1 cellular context compared by ENCODE assay signal in genomic region chr4:40205259-40206198, GRCh38.
TF ChIP-seq lines count a peak whose summit lies in the region.

No MANE protein-coding gene starts in this region.

TF ChIP-seq in K562, 482 proteins besides CTCF, POLR2A, EP300 and RAD21 (continued from another document):
- TF ChIP-seq SIX5 (IDR thresholded peaks at IDR 0.05; ENCODE audit: borderline replicate concordance in 1 of 2, insufficient read depth in 1 of 2, low read depth in 1 of 2, low read length in 2 of 2), result no peak
- TF ChIP-seq, protein P1, sequence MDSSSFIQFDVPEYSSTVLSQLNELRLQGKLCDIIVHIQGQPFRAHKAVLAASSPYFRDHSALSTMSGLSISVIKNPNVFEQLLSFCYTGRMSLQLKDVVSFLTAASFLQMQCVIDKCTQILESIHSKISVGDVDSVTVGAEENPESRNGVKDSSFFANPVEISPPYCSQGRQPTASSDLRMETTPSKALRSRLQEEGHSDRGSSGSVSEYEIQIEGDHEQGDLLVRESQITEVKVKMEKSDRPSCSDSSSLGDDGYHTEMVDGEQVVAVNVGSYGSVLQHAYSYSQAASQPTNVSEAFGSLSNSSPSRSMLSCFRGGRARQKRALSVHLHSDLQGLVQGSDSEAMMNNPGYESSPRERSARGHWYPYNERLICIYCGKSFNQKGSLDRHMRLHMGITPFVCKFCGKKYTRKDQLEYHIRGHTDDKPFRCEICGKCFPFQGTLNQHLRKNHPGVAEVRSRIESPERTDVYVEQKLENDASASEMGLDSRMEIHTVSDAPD (CRISPR knock-in tag; IDR thresholded peaks at IDR 0.05), result no peak
- TF ChIP-seq RBM39 (optimal IDR thresholded peaks at IDR 0.05; ENCODE audit: low read depth, low read length), result no peak
- TF ChIP-seq, protein P2, sequence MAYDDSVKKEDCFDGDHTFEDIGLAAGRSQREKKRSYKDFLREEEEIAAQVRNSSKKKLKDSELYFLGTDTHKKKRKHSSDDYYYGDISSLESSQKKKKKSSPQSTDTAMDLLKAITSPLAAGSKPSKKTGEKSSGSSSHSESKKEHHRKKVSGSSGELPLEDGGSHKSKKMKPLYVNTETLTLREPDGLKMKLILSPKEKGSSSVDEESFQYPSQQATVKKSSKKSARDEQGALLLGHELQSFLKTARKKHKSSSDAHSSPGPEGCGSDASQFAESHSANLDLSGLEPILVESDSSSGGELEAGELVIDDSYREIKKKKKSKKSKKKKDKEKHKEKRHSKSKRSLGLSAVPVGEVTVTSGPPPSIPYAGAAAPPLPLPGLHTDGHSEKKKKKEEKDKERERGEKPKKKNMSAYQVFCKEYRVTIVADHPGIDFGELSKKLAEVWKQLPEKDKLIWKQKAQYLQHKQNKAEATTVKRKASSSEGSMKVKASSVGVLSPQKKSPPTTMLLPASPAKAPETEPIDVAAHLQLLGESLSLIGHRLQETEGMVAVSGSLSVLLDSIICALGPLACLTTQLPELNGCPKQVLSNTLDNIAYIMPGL (CRISPR knock-in tag; IDR thresholded peaks at IDR 0.05), result no peak
- no peak for TF ChIP-seq C11orf30 (IDR thresholded peaks at IDR 0.05; ENCODE audit: low read depth)
- no peak for TF ChIP-seq CREBBP (IDR thresholded peaks at IDR 0.05; ENCODE audit: low read depth, low read length)
- TF ChIP-seq, protein P3, sequence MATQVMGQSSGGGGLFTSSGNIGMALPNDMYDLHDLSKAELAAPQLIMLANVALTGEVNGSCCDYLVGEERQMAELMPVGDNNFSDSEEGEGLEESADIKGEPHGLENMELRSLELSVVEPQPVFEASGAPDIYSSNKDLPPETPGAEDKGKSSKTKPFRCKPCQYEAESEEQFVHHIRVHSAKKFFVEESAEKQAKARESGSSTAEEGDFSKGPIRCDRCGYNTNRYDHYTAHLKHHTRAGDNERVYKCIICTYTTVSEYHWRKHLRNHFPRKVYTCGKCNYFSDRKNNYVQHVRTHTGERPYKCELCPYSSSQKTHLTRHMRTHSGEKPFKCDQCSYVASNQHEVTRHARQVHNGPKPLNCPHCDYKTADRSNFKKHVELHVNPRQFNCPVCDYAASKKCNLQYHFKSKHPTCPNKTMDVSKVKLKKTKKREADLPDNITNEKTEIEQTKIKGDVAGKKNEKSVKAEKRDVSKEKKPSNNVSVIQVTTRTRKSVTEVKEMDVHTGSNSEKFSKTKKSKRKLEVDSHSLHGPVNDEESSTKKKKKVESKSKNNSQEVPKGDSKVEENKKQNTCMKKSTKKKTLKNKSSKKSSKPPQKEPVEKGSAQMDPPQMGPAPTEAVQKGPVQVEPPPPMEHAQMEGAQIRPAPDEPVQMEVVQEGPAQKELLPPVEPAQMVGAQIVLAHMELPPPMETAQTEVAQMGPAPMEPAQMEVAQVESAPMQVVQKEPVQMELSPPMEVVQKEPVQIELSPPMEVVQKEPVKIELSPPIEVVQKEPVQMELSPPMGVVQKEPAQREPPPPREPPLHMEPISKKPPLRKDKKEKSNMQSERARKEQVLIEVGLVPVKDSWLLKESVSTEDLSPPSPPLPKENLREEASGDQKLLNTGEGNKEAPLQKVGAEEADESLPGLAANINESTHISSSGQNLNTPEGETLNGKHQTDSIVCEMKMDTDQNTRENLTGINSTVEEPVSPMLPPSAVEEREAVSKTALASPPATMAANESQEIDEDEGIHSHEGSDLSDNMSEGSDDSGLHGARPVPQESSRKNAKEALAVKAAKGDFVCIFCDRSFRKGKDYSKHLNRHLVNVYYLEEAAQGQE (CRISPR knock-in tag; IDR thresholded peaks at IDR 0.05; ENCODE audit: low read depth), result no peak
- no peak for TF ChIP-seq BRCA1 (IDR thresholded peaks at IDR 0.05)
- no peak for TF ChIP-seq BRCA1 (CRISPR knock-in tag; IDR thresholded peaks at IDR 0.05)
- peak; percentile 78 for TF ChIP-seq KLF16 (IDR thresholded peaks at IDR 0.05)
- no peak for TF ChIP-seq ZNF696 (CRISPR knock-in tag; conservative IDR thresholded peaks at IDR 0.05)
- TF ChIP-seq CREB1 (IDR thresholded peaks at IDR 0.05), result no peak
- TF ChIP-seq CREB1 (CRISPR knock-in tag; IDR thresholded peaks at IDR 0.05), result no peak; the same call in 1 of the 2 replicates
- no peak for TF ChIP-seq PRMT5 (CRISPR knock-in tag; IDR thresholded peaks at IDR 0.05)
- TF ChIP-seq DIDO1 (tag; IDR thresholded peaks at IDR 0.05; ENCODE audit: low read depth), result no peak; the same call in 1 of the 2 replicates
- no peak for TF ChIP-seq THAP7 (CRISPR knock-in tag; IDR thresholded peaks at IDR 0.05)
- 0 out of 2 replicates have a peak, but pooled peaks have one; percentile 5 for TF ChIP-seq ZNF780A (CRISPR knock-in tag; IDR thresholded peaks at IDR 0.05)
- TF ChIP-seq FOXK2 (conservative IDR thresholded peaks at IDR 0.05 in 1 of 2, IDR thresholded peaks at IDR 0.05 in 1 of 2; ENCODE audit: low read depth in 2 of 2), result no peak
- TF ChIP-seq NR3C1 (CRISPR knock-in tag; IDR thresholded peaks at IDR 0.05), result no peak
- TF ChIP-seq PTTG1 (tag; IDR thresholded peaks at IDR 0.05; ENCODE audit: low read depth), result no peak
- TF ChIP-seq POU5F1 (IDR thresholded peaks at IDR 0.05; ENCODE audit: borderline replicate concordance, low read depth, low read length, partially characterized antibody), result no peak
- no peak for TF ChIP-seq RB1 (IDR thresholded peaks at IDR 0.05; ENCODE audit: low read depth)
- TF ChIP-seq ILF3 (IDR thresholded peaks at IDR 0.05; ENCODE audit: borderline replicate concordance), result no peak
- TF ChIP-seq ZNF644 (tag; IDR thresholded peaks at IDR 0.05; ENCODE audit: low read depth), result no peak; the same call in 1 of the 2 replicates
- TF ChIP-seq, protein P4, sequence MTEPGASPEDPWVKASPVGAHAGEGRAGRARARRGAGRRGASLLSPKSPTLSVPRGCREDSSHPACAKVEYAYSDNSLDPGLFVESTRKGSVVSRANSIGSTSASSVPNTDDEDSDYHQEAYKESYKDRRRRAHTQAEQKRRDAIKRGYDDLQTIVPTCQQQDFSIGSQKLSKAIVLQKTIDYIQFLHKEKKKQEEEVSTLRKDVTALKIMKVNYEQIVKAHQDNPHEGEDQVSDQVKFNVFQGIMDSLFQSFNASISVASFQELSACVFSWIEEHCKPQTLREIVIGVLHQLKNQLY (CRISPR knock-in tag; conservative IDR thresholded peaks at IDR 0.05), result no peak
- no peak for TF ChIP-seq SMC3 (conservative IDR thresholded peaks at IDR 0.05; ENCODE audit: insufficient read depth, low read depth, low read length)
- TF ChIP-seq, protein P5, sequence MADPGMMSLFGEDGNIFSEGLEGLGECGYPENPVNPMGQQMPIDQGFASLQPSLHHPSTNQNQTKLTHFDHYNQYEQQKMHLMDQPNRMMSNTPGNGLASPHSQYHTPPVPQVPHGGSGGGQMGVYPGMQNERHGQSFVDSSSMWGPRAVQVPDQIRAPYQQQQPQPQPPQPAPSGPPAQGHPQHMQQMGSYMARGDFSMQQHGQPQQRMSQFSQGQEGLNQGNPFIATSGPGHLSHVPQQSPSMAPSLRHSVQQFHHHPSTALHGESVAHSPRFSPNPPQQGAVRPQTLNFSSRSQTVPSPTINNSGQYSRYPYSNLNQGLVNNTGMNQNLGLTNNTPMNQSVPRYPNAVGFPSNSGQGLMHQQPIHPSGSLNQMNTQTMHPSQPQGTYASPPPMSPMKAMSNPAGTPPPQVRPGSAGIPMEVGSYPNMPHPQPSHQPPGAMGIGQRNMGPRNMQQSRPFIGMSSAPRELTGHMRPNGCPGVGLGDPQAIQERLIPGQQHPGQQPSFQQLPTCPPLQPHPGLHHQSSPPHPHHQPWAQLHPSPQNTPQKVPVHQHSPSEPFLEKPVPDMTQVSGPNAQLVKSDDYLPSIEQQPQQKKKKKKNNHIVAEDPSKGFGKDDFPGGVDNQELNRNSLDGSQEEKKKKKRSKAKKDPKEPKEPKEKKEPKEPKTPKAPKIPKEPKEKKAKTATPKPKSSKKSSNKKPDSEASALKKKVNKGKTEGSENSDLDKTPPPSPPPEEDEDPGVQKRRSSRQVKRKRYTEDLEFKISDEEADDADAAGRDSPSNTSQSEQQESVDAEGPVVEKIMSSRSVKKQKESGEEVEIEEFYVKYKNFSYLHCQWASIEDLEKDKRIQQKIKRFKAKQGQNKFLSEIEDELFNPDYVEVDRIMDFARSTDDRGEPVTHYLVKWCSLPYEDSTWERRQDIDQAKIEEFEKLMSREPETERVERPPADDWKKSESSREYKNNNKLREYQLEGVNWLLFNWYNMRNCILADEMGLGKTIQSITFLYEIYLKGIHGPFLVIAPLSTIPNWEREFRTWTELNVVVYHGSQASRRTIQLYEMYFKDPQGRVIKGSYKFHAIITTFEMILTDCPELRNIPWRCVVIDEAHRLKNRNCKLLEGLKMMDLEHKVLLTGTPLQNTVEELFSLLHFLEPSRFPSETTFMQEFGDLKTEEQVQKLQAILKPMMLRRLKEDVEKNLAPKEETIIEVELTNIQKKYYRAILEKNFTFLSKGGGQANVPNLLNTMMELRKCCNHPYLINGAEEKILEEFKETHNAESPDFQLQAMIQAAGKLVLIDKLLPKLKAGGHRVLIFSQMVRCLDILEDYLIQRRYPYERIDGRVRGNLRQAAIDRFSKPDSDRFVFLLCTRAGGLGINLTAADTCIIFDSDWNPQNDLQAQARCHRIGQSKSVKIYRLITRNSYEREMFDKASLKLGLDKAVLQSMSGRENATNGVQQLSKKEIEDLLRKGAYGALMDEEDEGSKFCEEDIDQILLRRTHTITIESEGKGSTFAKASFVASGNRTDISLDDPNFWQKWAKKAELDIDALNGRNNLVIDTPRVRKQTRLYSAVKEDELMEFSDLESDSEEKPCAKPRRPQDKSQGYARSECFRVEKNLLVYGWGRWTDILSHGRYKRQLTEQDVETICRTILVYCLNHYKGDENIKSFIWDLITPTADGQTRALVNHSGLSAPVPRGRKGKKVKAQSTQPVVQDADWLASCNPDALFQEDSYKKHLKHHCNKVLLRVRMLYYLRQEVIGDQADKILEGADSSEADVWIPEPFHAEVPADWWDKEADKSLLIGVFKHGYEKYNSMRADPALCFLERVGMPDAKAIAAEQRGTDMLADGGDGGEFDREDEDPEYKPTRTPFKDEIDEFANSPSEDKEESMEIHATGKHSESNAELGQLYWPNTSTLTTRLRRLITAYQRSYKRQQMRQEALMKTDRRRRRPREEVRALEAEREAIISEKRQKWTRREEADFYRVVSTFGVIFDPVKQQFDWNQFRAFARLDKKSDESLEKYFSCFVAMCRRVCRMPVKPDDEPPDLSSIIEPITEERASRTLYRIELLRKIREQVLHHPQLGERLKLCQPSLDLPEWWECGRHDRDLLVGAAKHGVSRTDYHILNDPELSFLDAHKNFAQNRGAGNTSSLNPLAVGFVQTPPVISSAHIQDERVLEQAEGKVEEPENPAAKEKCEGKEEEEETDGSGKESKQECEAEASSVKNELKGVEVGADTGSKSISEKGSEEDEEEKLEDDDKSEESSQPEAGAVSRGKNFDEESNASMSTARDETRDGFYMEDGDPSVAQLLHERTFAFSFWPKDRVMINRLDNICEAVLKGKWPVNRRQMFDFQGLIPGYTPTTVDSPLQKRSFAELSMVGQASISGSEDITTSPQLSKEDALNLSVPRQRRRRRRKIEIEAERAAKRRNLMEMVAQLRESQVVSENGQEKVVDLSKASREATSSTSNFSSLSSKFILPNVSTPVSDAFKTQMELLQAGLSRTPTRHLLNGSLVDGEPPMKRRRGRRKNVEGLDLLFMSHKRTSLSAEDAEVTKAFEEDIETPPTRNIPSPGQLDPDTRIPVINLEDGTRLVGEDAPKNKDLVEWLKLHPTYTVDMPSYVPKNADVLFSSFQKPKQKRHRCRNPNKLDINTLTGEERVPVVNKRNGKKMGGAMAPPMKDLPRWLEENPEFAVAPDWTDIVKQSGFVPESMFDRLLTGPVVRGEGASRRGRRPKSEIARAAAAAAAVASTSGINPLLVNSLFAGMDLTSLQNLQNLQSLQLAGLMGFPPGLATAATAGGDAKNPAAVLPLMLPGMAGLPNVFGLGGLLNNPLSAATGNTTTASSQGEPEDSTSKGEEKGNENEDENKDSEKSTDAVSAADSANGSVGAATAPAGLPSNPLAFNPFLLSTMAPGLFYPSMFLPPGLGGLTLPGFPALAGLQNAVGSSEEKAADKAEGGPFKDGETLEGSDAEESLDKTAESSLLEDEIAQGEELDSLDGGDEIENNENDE (IDR thresholded peaks at IDR 0.05; ENCODE audit: low read depth, low read length), result no peak
- no peak for TF ChIP-seq ZNF253 (CRISPR knock-in tag; conservative IDR thresholded peaks at IDR 0.05)
- TF ChIP-seq ZNF174 (CRISPR knock-in tag; IDR thresholded peaks at IDR 0.05), result no peak
- TF ChIP-seq, protein P6, sequence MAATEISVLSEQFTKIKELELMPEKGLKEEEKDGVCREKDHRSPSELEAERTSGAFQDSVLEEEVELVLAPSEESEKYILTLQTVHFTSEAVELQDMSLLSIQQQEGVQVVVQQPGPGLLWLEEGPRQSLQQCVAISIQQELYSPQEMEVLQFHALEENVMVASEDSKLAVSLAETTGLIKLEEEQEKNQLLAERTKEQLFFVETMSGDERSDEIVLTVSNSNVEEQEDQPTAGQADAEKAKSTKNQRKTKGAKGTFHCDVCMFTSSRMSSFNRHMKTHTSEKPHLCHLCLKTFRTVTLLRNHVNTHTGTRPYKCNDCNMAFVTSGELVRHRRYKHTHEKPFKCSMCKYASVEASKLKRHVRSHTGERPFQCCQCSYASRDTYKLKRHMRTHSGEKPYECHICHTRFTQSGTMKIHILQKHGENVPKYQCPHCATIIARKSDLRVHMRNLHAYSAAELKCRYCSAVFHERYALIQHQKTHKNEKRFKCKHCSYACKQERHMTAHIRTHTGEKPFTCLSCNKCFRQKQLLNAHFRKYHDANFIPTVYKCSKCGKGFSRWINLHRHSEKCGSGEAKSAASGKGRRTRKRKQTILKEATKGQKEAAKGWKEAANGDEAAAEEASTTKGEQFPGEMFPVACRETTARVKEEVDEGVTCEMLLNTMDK (IDR thresholded peaks at IDR 0.05; ENCODE audit: borderline replicate concordance, insufficient read depth, low read depth, low read length, poor library complexity, severe bottlenecking), result no peak
- TF ChIP-seq TAL1 (IDR thresholded peaks at IDR 0.05), result peak; percentile 83
